16 cellular contexts compared by ENCODE assay signal in the genomic region with DNA sequence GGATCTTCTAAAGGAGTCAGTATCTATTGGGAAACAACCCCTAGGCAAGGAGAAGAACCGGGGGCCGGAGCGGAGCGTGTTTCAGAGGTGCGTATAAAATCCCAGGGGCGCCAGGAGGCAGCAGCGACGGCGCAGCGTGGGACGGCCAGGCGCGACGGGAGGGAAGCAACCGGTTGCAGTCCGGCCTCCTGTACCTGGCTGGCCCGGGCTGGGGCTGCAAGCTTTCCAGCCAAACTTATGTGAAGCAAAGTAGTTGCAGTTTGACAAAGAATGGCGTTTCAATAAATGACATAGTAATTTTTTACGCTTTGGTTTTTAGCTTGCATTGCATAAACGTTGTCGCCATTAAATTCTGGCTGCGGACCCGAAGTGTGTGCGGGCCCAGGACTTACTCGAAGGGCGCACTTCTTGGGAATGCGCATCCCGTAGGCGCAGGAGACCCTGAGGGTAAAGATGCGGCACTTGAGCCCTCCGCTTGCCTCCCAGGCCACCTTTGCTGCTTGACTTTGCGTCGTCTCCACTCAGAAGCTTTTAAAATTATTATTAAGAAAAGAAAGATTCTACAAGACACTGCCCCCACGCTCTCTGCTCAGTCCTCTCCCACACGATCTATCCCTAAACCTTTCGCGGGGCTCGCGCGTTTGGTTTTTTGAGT. TPM values are rescaled to one million over a fixed set of nuclear protein-coding genes. Genes with fewer than 3 reads are reported as not detected.
A peak's percentile ranks its signal among the peaks of the same experiment; 100 is the strongest.
DNase-seq lines count a peak whose midpoint lies in the region; ATAC-seq and TF ChIP-seq lines count a peak whose summit lies in the region.
"Had no signal": no experiment of that assay in that cellular context is flagged by ENCODE, and none has a peak within 500 bp of the region (broad histone marks: within the 10 kb centered on the region; RNA-seq: fewer than 3 reads in every experiment).

No MANE protein-coding gene starts in this region.

- BruUV-seq in A673 (replicated peaks; lab: Mats Ljungman, UMichigan): no TSS peak

- H3K9ac ChIP-seq in BLaER1 treated with 17β-estradiol and CSF1 and Interleukin-3, amounts not matched to agents 10 nM and 100 nM: no peak overlapping the region
- peak overlapping the region; percentile 6 for H3K9ac ChIP-seq in mesendoderm (ENCODE audit: low read length)

- peaks cover 4% of the 10 kb centered on the region for H3K36me3 Mint-ChIP-seq in activated T-helper 1 cell treated with anti-CD3 and anti-CD28 coated beads, Interleukin-12 subunit alpha, Interleukin-12 subunit beta, Interleukin-2, Interleukin-4 antibody, amounts not matched to agents 30 ng/mL and 10 ng/mL and 1 ng/mL, durations not matched to agents 14 hours and 24 hours and 36 hours (ENCODE audit: low read depth)

- no CpG with 5 or more reads among the region's 40 CpGs for WGBS in mesendoderm (ENCODE audit: extremely low coverage, insufficient coverage, low lambda C conversion rate)
- WGBS in thyroid gland, 2 donors: 9% methylated on average over 37 to 40 of the region's 40 CpGs

- no peak overlapping the region for H3K56ac ChIP-seq in mesendoderm (ENCODE audit: low read length)

- no peaks in the 10 kb centered on the region for H3K9me3 Mint-ChIP-seq in activated T-helper 1 cell treated with anti-CD3 and anti-CD28 coated beads, Interleukin-12 subunit alpha, Interleukin-12 subunit beta, Interleukin-2, Interleukin-4 antibody, amounts not matched to agents 30 ng/mL and 10 ng/mL and 1 ng/mL, durations not matched to agents 14 hours and 24 hours and 36 hours
- H3K9me3 Mint-ChIP-seq: activated B cell treated with CpG ODN at 0.5 μM for 24 hours, HFFc6 had no signal

- peak overlapping the region; percentile 44 for H3K27ac Mint-ChIP-seq in activated T-helper 1 cell treated with anti-CD3 and anti-CD28 coated beads, Interleukin-12 subunit alpha, Interleukin-12 subunit beta, Interleukin-2, Interleukin-4 antibody, amounts not matched to agents 30 ng/mL and 10 ng/mL and 1 ng/mL, durations not matched to agents 14 hours and 24 hours and 36 hours
- H3K27ac Mint-ChIP-seq: activated B cell treated with CpG ODN at 0.5 μM for 24 hours, HFFc6 had no signal

- intact Hi-C loops in A673 (cut with micrococcal nuclease; ENCODE audit: unreplicated experiment) (loop anchor here (5.0 kb wide), 1 partner anchor 50 kb away; no protein-coding TSS in a partner anchor), thyroid gland (cut with DNase I) (no loop called here)
- intact Hi-C loops in activated T-helper 1 cell treated with anti-CD3 and anti-CD28 coated beads, Interleukin-12 subunit alpha, Interleukin-12 subunit beta, Interleukin-2, Interleukin-4 antibody, amounts not matched to agents 30 ng/mL and 10 ng/mL and 1 ng/mL, durations not matched to agents 14 hours and 24 hours and 36 hours (cut with micrococcal nuclease): loop anchor here (2.0 kb wide), 1 partner anchor 624 kb away; no protein-coding TSS in a partner anchor

- peak overlapping the region in 10 of 11 experiments; percentile 64 to 93 (median 82); a peak in 21 of 22 replicates for H3K4me2 ChIP-seq in BLaER1 treated with 17β-estradiol and CSF1 and Interleukin-3, amounts not matched to agents 10 nM and 100 nM
- peak overlapping the region; percentile 84 for H3K4me2 ChIP-seq in mesendoderm (ENCODE audit: low read length)

- no peak for TF ChIP-seq POLR2A in thyroid gland (IDR thresholded peaks at IDR 0.05)

- TF ChIP-seq CTCF in A673 (conservative IDR thresholded peaks at IDR 0.05; ENCODE audit: low read depth, low read length): no peak
- TF ChIP-seq CTCF in thyroid gland (IDR thresholded peaks at IDR 0.05): no peak

- H2BK15ac ChIP-seq in mesendoderm (replicated peaks; ENCODE audit: low read depth): no peak overlapping the region

- H2AK5ac ChIP-seq in mesendoderm (ENCODE audit: low read length): no peak overlapping the region

- H3K4me3 Mint-ChIP-seq in activated T-helper 1 cell treated with anti-CD3 and anti-CD28 coated beads, Interleukin-12 subunit alpha, Interleukin-12 subunit beta, Interleukin-2, Interleukin-4 antibody, amounts not matched to agents 30 ng/mL and 10 ng/mL and 1 ng/mL, durations not matched to agents 14 hours and 24 hours and 36 hours: no peak overlapping the region
- H3K4me3 Mint-ChIP-seq: activated B cell treated with CpG ODN at 0.5 μM for 24 hours, HFFc6 had no signal

- H4K20me1 ChIP-seq in BLaER1 treated with 17β-estradiol and CSF1 and Interleukin-3, amounts not matched to agents 10 nM and 100 nM: peaks cover 0 to 81% (median 50%) of the 10 kb centered on the region in 11 experiments; a peak in 18 of 22 replicates

- no peak overlapping the region for H3K4ac ChIP-seq in mesendoderm (ENCODE audit: low read depth, low read length)

- H3K27me3 ChIP-seq in A673 (replicated peaks; ENCODE audit: insufficient read depth, low read depth, low read length, poor library complexity): peaks cover 99% of the 10 kb centered on the region
- H3K27me3 ChIP-seq in BLaER1 treated with 17β-estradiol and CSF1 and Interleukin-3, amounts not matched to agents 10 nM and 100 nM: peaks cover 99 to 100% (median 100%) of the 10 kb centered on the region in 11 experiments
- peaks cover 66% of the 10 kb centered on the region for H3K27me3 ChIP-seq in mesendoderm (ENCODE audit: insufficient read depth, low read length, poor library complexity)
- H3K27me3 ChIP-seq in thyroid gland: peaks cover 69% of the 10 kb centered on the region

- H3K4me1 ChIP-seq in A673 (ENCODE audit: insufficient read depth, low read length, poor library complexity, severe bottlenecking) (peaks cover 48% of the 10 kb centered on the region), mesendoderm (ENCODE audit: control insufficient read depth, low read depth, low read length) (peaks cover 6% of the 10 kb centered on the region), thyroid gland (peaks cover 19 to 36% of the 10 kb centered on the region in 2 donors)
- peaks cover 35 to 58% (median 47%) of the 10 kb centered on the region in 10 experiments for H3K4me1 ChIP-seq in BLaER1 treated with 17β-estradiol and CSF1 and Interleukin-3, amounts not matched to agents 10 nM and 100 nM

- H3K4me3 ChIP-seq in A673 (ENCODE audit: low read depth, low read length, poor library complexity, severe bottlenecking) (peak overlapping the region; percentile 34), mesendoderm (ENCODE audit: low read length) (no peak overlapping the region), thyroid gland (replicated peaks in 1 of 3) (no peak overlapping the region)
- H3K4me3 ChIP-seq in BLaER1 treated with 17β-estradiol and CSF1 and Interleukin-3, amounts not matched to agents 10 nM and 100 nM: peak overlapping the region in 7 of 10 experiments; percentile 41 to 60 (median 48); a peak in 9 of 20 replicates
- H3K4me3 ChIP-seq: body of pancreas had no signal

- H4K5ac ChIP-seq in mesendoderm (ENCODE audit: low read length): no peak overlapping the region

- H3K36me3 ChIP-seq in A673 (ENCODE audit: insufficient read depth, low read length, poor library complexity, severe bottlenecking) (no peaks in the 10 kb centered on the region), mesendoderm (ENCODE audit: control insufficient read depth, insufficient read depth, low read length) (no peaks in the 10 kb centered on the region), thyroid gland (no peaks in the 10 kb centered on the region)
- H3K36me3 ChIP-seq in BLaER1 treated with 17β-estradiol and CSF1 and Interleukin-3, amounts not matched to agents 10 nM and 100 nM: no peaks in the 10 kb centered on the region
- H3K36me3 ChIP-seq: right lobe of liver had no signal

- no peak overlapping the region for H3K18ac ChIP-seq in mesendoderm (ENCODE audit: low read length)

- POLR2A ChIA-PET in A673 (lab: Charles Lee; ENCODE audit: low non-redundant PET): no interaction called here

- H2BK5ac ChIP-seq in mesendoderm (ENCODE audit: low read length): no peak overlapping the region

- H3K79me1 ChIP-seq in mesendoderm (ENCODE audit: low read length): no peaks in the 10 kb centered on the region

- H3K9me3 ChIP-seq in A673 (ENCODE audit: low read depth, low read length, poor library complexity, severe bottlenecking) (no peaks in the 10 kb centered on the region), thyroid gland (no peaks in the 10 kb centered on the region)
- H3K9me3 ChIP-seq in BLaER1 treated with 17β-estradiol and CSF1 and Interleukin-3, amounts not matched to agents 10 nM and 100 nM (replicated peaks in 1 of 11): peaks cover 24 to 51% (median 43%) of the 10 kb centered on the region in 11 experiments
- H3K9me3 ChIP-seq: body of pancreas, right lobe of liver had no signal

- no peak overlapping the region for H3K23ac ChIP-seq in mesendoderm (ENCODE audit: low read length)

- no peak overlapping the region for H4K8ac ChIP-seq in mesendoderm (ENCODE audit: low read depth, low read length)

- no peaks in the 10 kb centered on the region for H3K79me2 ChIP-seq in mesendoderm (ENCODE audit: control insufficient read depth, insufficient read depth, low read length)

- no peak for ATAC-seq in HG03469 (IDR thresholded peaks at IDR 0.05; ENCODE audit: unreplicated experiment)
- ATAC-seq: body of pancreas; naive thymus-derived CD4-positive, alpha-beta T cell had no signal

- CTCF ChIA-PET in A673 (lab: Charles Lee): interaction anchor here (0.6 to 1.1 kb wide), 2 partner anchors 50 to 63 kb away, joined by 3 to 4 read pairs; no protein-coding TSS in a partner anchor

- peaks cover 77% of the 10 kb centered on the region for H3K27me3 Mint-ChIP-seq in activated T-helper 1 cell treated with anti-CD3 and anti-CD28 coated beads, Interleukin-12 subunit alpha, Interleukin-12 subunit beta, Interleukin-2, Interleukin-4 antibody, amounts not matched to agents 30 ng/mL and 10 ng/mL and 1 ng/mL, durations not matched to agents 14 hours and 24 hours and 36 hours (ENCODE audit: insufficient read depth)

- H2BK120ac ChIP-seq in mesendoderm (ENCODE audit: low read depth, low read length): no peak overlapping the region

- H3K27ac ChIP-seq in A673 (ENCODE audit: low read depth, low read length, poor library complexity, severe bottlenecking) (no peak overlapping the region), mesendoderm (ENCODE audit: low read depth, low read length) (no peak overlapping the region), thyroid gland (no peak overlapping the region)
- no peak overlapping the region for H3K27ac ChIP-seq in BLaER1 treated with 17β-estradiol and CSF1 and Interleukin-3, amounts not matched to agents 10 nM and 100 nM
- H3K27ac ChIP-seq: body of pancreas, right lobe of liver had no signal

- H3K4me1 Mint-ChIP-seq in activated T-helper 1 cell treated with anti-CD3 and anti-CD28 coated beads, Interleukin-12 subunit alpha, Interleukin-12 subunit beta, Interleukin-2, Interleukin-4 antibody, amounts not matched to agents 30 ng/mL and 10 ng/mL and 1 ng/mL, durations not matched to agents 14 hours and 24 hours and 36 hours (ENCODE audit: low read depth): peaks cover 5% of the 10 kb centered on the region

- DNase-seq in A673 (ENCODE audit: low spot score): no peak
- DNase-seq in activated T-helper 1 cell treated with anti-CD3 and anti-CD28 coated beads, Interleukin-12 subunit alpha, Interleukin-12 subunit beta, Interleukin-2, Interleukin-4 antibody, amounts not matched to agents 30 ng/mL and 10 ng/mL and 1 ng/mL, durations not matched to agents 14 hours and 24 hours and 36 hours (ENCODE audit: low spot score): no peak
- peak; percentile 51 for DNase-seq in mesendoderm
- DNase-seq in GOT3 (lab: John Stamatoyannopoulos, UW): no peak
- DNase-seq in thyroid gland: no peak
- DNase-seq: activated B cell treated with CpG ODN at 0.5 μM for 24 hours; activated T-cell treated with anti-CD3 and anti-CD28 coated beads, Interleukin-2, amount 50 U/mL, for 48 hours; body of pancreas; HFFc6; MM.1S; naive thymus-derived CD4-positive, alpha-beta T cell; right lobe of liver; stimulated activated CD4-positive, alpha-beta T cell treated with anti-CD3 and anti-CD28 coated beads, Interleukin-4, amount 100 ng/mL, for 4 hours; stimulated activated naive CD4-positive, alpha-beta T cell had no signal

RNA-seq across cellular contexts. Expression of a gene that starts 1.5 kb away (rescaled TPM):
- total RNA-seq in A673 (2021) (8.6 and 10.4 TPM in 2 replicates), thyroid gland (under 1 TPM in 2 of 4 donors, not detected in 2; 0.33 to 0.40 TPM)
- not detected in 2 replicates for total RNA-seq in activated T-helper 1 cell treated with anti-CD3 and anti-CD28 coated beads, Interleukin-12 subunit alpha, Interleukin-12 subunit beta, Interleukin-2, Interleukin-4 antibody, amounts not matched to agents 30 ng/mL and 10 ng/mL and 1 ng/mL, durations not matched to agents 14 hours and 24 hours and 36 hours
- 1.0 TPM for polyA plus RNA-seq in mesendoderm (2013, experiment 1 of 2)
- 0.92 TPM for polyA plus RNA-seq in mesendoderm (2013, experiment 2 of 2)
- total RNA-seq: activated B cell treated with CpG ODN at 0.5 μM for 24 hours; HFFc6; naive thymus-derived CD4-positive, alpha-beta T cell had no signal
- polyA plus RNA-seq: naive thymus-derived CD4-positive, alpha-beta T cell had no signal

Comparison
In these comparisons a context has a peak if more than half of its experiments do, and no peak if none do; other contexts are left out.
1. H3K4me3 ChIP-seq: peak in A673 (single experiment) and BLaER1 treated with 17β-estradiol and CSF1 and Interleukin-3, amounts not matched to agents 10 nM and 100 nM (7 of 10); none in mesendoderm (single experiment) and thyroid gland (0 of 3).